8 cellular contexts compared by ENCODE assay signal in the genomic region with DNA sequence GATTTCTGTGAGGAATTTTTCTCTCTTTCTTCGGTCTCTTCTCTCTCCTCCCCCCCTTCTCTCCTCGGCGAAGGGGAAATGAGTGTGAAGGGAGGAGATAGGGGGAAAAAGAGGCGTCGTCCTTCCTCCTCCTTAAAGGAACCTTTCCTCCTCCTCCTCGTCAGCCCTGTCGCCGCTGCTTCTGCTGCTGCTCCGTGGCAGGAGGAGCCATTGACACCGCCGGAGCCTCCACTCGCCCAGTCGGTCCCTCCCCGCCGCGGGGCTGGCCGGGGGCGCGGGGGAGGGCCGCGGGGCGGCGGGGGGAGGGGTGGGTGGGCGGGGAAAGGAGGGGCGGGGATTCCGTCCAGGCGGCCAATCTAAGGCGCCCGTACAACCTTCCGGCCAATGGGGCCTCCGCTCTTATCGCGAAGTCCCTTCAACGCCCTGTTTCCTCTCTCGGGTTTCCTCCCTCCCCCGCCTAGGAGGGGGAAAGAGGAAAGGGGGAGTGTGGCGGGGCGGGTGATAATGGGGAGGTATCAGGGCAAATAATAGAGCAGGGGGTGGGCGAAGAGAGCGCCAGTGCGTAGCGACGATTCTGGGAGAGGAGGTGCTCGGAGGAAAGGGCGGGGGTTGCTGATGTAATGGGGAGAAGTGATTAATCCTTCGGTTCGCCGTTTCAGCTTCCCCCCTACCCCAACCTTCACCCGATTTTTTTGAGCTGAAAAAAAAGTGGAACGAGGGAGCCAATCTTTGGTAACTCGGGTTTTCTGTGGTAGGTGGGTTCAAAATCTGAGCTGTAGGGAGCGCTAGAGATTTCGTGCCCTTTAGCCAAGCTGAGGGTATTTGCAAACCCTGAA. TPM values are rescaled to one million over a fixed set of nuclear protein-coding genes. Genes with fewer than 3 reads are reported as not detected.
DNase-seq lines count a peak whose midpoint lies in the region; ATAC-seq and TF ChIP-seq lines count a peak whose summit lies in the region.

TSS of gene FBXO11 (minus strand) at position 238 of the 836 bp plus-strand sequence. CDS start 778 bp downstream, outside the sequence.

- H3K9me3 ChIP-seq in Caco-2 = no peaks in the 10 kb centered on the region
- no peaks in the 10 kb centered on the region for H3K9me3 ChIP-seq in effector memory CD4-positive, alpha-beta T cell (ENCODE audit: control insufficient read depth, low read length)

- peak; percentile 88 for ATAC-seq in GM21360 (IDR thresholded peaks at IDR 0.05; ENCODE audit: unreplicated experiment)

- peaks cover 24% of the 10 kb centered on the region for H3K36me3 Mint-ChIP-seq in Caco-2 (ENCODE audit: insufficient read depth, unreplicated experiment)

- H3K27me3 Mint-ChIP-seq in Caco-2 (ENCODE audit: insufficient read depth, unreplicated experiment) = no peaks in the 10 kb centered on the region

- H3K27ac ChIP-seq in effector memory CD4-positive, alpha-beta T cell (ENCODE audit: insufficient read depth, low read length, poor library complexity, severe bottlenecking) = peak within 1 kb of the TSS; percentile 97

- POLR2A ChIA-PET in Caco-2 (lab: Charles Lee) = interaction anchor here (0.6 kb wide), 1 partner anchor 119 kb away, joined by 3 read pairs; no protein-coding TSS in a partner anchor
- POLR2A ChIA-PET in activated CD8-positive, alpha-beta memory T cell treated with anti-CD3 and anti-CD28 coated beads for 36 hours (lab: Charles Lee) = interaction anchor here (1.0 kb wide), 1 partner anchor 73 kb away, joined by 4 read pairs; no protein-coding TSS in a partner anchor

- peak within 1 kb of the TSS; percentile 93 for H3K4me3 Mint-ChIP-seq in Caco-2 (ENCODE audit: unreplicated experiment)

- CTCF ChIA-PET in Caco-2 (lab: Charles Lee) = interaction anchor here (0.6 to 1.2 kb wide), 3 partner anchors 47 to 200 kb away, joined by 3 to 5 read pairs (median 3); no protein-coding TSS in a partner anchor
- CTCF ChIA-PET in activated CD8-positive, alpha-beta memory T cell treated with anti-CD3 and anti-CD28 coated beads for 36 hours (lab: Charles Lee) = interaction anchor here (0.6 to 0.8 kb wide), 3 partner anchors 44 to 746 kb away, joined by 3 read pairs; no protein-coding TSS in a partner anchor

- TF ChIP-seq CTCF in Caco-2 (IDR thresholded peaks at IDR 0.05; ENCODE audit: insufficient read depth in 1 of 2, low read depth in 1 of 2, low read length in 1 of 2, severe bottlenecking in 1 of 2, unreplicated experiment in 1 of 2) = peak; percentile 62 to 74

- H3K9me3 Mint-ChIP-seq in Caco-2 (ENCODE audit: unreplicated experiment) = no peaks in the 10 kb centered on the region

- BruUV-seq in Caco-2 (replicated peaks; lab: Mats Ljungman, UMichigan) = no TSS peak

- intact Hi-C loops in Caco-2 (cut with micrococcal nuclease; ENCODE audit: unreplicated experiment) = loop anchor here (1.0 to 5.0 kb wide), 6 partner anchors 49 to 516 kb away; partner anchors contain the start of gene MSH6

- H3K4me3 ChIP-seq in Caco-2 (ENCODE audit: low read depth, low read length) = peak within 1 kb of the TSS; percentile 68
- H3K4me3 ChIP-seq in effector memory CD4-positive, alpha-beta T cell (ENCODE audit: insufficient read depth, low read depth, low read length, poor library complexity, severe bottlenecking) = peak within 1 kb of the TSS; percentile 97

- peaks cover 6% of the 10 kb centered on the region for H3K4me1 ChIP-seq in Caco-2
- peaks cover 9% of the 10 kb centered on the region for H3K4me1 ChIP-seq in effector memory CD4-positive, alpha-beta T cell (ENCODE audit: control insufficient read depth, insufficient read depth, low read length, poor library complexity, severe bottlenecking)

- peaks cover 10% of the 10 kb centered on the region for H3K4me1 Mint-ChIP-seq in Caco-2 (ENCODE audit: low read depth, unreplicated experiment)

- H3K36me3 ChIP-seq in Caco-2 (ENCODE audit: control insufficient read depth, insufficient read depth, low read length) = no peaks in the 10 kb centered on the region
- H3K36me3 ChIP-seq in effector memory CD4-positive, alpha-beta T cell (ENCODE audit: control insufficient read depth, insufficient read depth, low read length) = no peaks in the 10 kb centered on the region

- H3K27ac Mint-ChIP-seq in Caco-2 (ENCODE audit: unreplicated experiment) = peak within 1 kb of the TSS; percentile 95

- no peaks in the 10 kb centered on the region for H3K27me3 ChIP-seq in Caco-2 (replicated peaks; ENCODE audit: control insufficient read depth, insufficient read depth, low read length)
- H3K27me3 ChIP-seq in effector memory CD4-positive, alpha-beta T cell (replicated peaks; ENCODE audit: control insufficient read depth, insufficient read depth, low read length, poor library complexity, severe bottlenecking) = no peaks in the 10 kb centered on the region

- DNase-seq in Caco-2 (peak; percentile 97 to 99), HT1080 (ENCODE audit: low read depth) (peak; percentile 96), NOMO-1 (lab: John Stamatoyannopoulos, UW; ENCODE audit: unreplicated experiment in 2 of 2) (peak; percentile 99 to 100), medulla oblongata (ENCODE audit: extremely low spot score) (peak; percentile 99)
- DNase-seq in effector memory CD4-positive, alpha-beta T cell = peak; percentile 95 to 98 (median 97)
- DNase-seq in stimulated activated CD8-positive, alpha-beta memory T cell treated with anti-CD3 and anti-CD28 coated beads, Interleukin-12 subunit alpha, Interleukin-12 subunit beta, amount 100 ng/mL, for 1 hour (ENCODE audit: low read depth) = peak; percentile 93

RNA-seq across cellular contexts. Expression of gene FBXO11, which starts in this region (rescaled TPM):
- total RNA-seq in Caco-2 (2022) = 57.2 and 60.5 TPM in 2 replicates
- total RNA-seq in HT1080 (2014; rRNA removed; shearing (Covaris generic)) = 12.8 and 27.4 TPM in 2 replicates
- polyA plus RNA-seq in HT1080 (2015; cell fraction: cytosol; rRNA removed) = 28.0 and 40.0 TPM in 2 replicates
- polyA plus RNA-seq in HT1080 (2015; cell fraction: nucleus; rRNA removed) = 57.8 and 60.0 TPM in 2 replicates
- 10 to 100 TPM; 36.8 to 39.2 TPM for total RNA-seq in activated CD8-positive, alpha-beta memory T cell treated with anti-CD3 and anti-CD28 coated beads for 36 hours

Comparison
In these comparisons a context has a peak if more than half of its experiments do, and no peak if none do; other contexts are left out.
1. Peak in every context shown above with its lines: DNase-seq, ATAC-seq, H3K4me3 ChIP-seq and H3K27ac ChIP-seq.